Comparison of ENCODE assay signal across 17 cellular contexts in genomic region chr21:27648560-27648959, GRCh38.
A peak's percentile ranks its signal among the peaks of the same experiment; 100 is the strongest.
DNase-seq lines count a peak whose midpoint lies in the region; ATAC-seq and TF ChIP-seq lines count a peak whose summit lies in the region.
"Had no signal": no experiment of that assay in that cellular context is flagged by ENCODE, and none has a peak within 500 bp of the region (broad histone marks: within the 10 kb centered on the region; RNA-seq: fewer than 3 reads in every experiment).

No MANE protein-coding gene starts in this region.

- intact Hi-C loops in upper lobe of right lung (cut with DNase I), result no loop called here

- peak overlapping the region; percentile 8 for H3K4me2 ChIP-seq in osteoblast (ENCODE audit: insufficient read depth, low read length)
- H3K4me2 ChIP-seq: neural progenitor cell had no signal

- no peaks in the 10 kb centered on the region for H3K79me2 ChIP-seq in osteoblast (ENCODE audit: insufficient read depth, low read length)

- H2AFZ ChIP-seq in osteoblast (ENCODE audit: low read length), result no peak overlapping the region
- H2AFZ ChIP-seq: neural progenitor cell had no signal

- peak; percentile 85 for DNase-seq in EH (ENCODE audit: low read depth)
- peak; percentile 85 for DNase-seq in RPMI7951 (ENCODE audit: low read depth)
- DNase-seq in epithelial cell of prostate (ENCODE audit: low read depth, low spot score), result peak; percentile 69
- peak; percentile 21 for DNase-seq in osteoblast (ENCODE audit: insufficient read length, low spot score, missing footprints)
- DNase-seq in upper lobe of right lung, result no peak
- no peak for DNase-seq in kidney glomerular epithelial cell (lab: John Stamatoyannopoulos, UW)
- no peak for DNase-seq in H7
- DNase-seq: activated CD4-positive, CD25-positive, alpha-beta regulatory T cell treated with anti-CD3 and anti-CD28 coated beads, Interleukin-2, amount 50 U/mL, for 72 hours; activated T-cell treated with anti-CD3 and anti-CD28 coated beads, Interleukin-2, amount 50 U/mL, for 4 hours; body of pancreas; CD4-positive, CD25-positive, alpha-beta regulatory T cell; left colon; NCI-H1436 treated with DMSO at 0.1 percent for 48 hours; NCI-H69; stimulated activated CD4-positive, alpha-beta T cell treated with anti-CD3 and anti-CD28 coated beads, Interleukin-15, amount 100 ng/mL, for 24 hours had no signal

- H4K20me1 ChIP-seq in osteoblast (ENCODE audit: insufficient read depth, low read length), result no peaks in the 10 kb centered on the region

- H3K9me3 ChIP-seq in osteoblast (ENCODE audit: low read depth, low read length), result no peaks in the 10 kb centered on the region
- no peaks in the 10 kb centered on the region for H3K9me3 ChIP-seq in upper lobe of right lung
- H3K9me3 ChIP-seq: body of pancreas had no signal

- H3K4me3 ChIP-seq in osteoblast (ENCODE audit: insufficient read depth, low read length) (no peak overlapping the region), upper lobe of right lung (no peak overlapping the region), H7 (ENCODE audit: insufficient read depth, low read depth, low read length) (no peak overlapping the region)
- H3K4me3 ChIP-seq: body of pancreas, neural progenitor cell had no signal

- peak overlapping the region; percentile 95 for H3K27ac ChIP-seq in epithelial cell of prostate
- peak overlapping the region; percentile 93 for H3K27ac ChIP-seq in osteoblast (ENCODE audit: low read depth, low read length)
- H3K27ac ChIP-seq in upper lobe of right lung, result no peak overlapping the region
- H3K27ac ChIP-seq: body of pancreas, neural progenitor cell had no signal

- H3K4me1 ChIP-seq in osteoblast (ENCODE audit: insufficient read depth, low read length) (peaks cover 38% of the 10 kb centered on the region), upper lobe of right lung (no peaks in the 10 kb centered on the region)
- H3K4me1 ChIP-seq: body of pancreas, neural progenitor cell had no signal

- ATAC-seq in upper lobe of right lung, result no peak
- no peak for ATAC-seq in GM19023 (IDR thresholded peaks at IDR 0.05; ENCODE audit: unreplicated experiment)
- ATAC-seq: activated T-cell treated with anti-CD3 and anti-CD28 coated beads, Interleukin-2, amount 50 U/mL, for 4 hours; body of pancreas; left colon had no signal

- H3K27me3 ChIP-seq in osteoblast (ENCODE audit: insufficient read depth, low read length), result no peaks in the 10 kb centered on the region
- H3K27me3 ChIP-seq in upper lobe of right lung, result no peaks in the 10 kb centered on the region
- no peaks in the 10 kb centered on the region for H3K27me3 ChIP-seq in H7 (ENCODE audit: control insufficient read depth, insufficient read depth, low read length)
- H3K27me3 ChIP-seq: body of pancreas, neural progenitor cell had no signal

- H3K36me3 ChIP-seq in osteoblast (ENCODE audit: insufficient read depth, low read length), result no peaks in the 10 kb centered on the region
- no peaks in the 10 kb centered on the region for H3K36me3 ChIP-seq in upper lobe of right lung
- H3K36me3 ChIP-seq in H7 (replicated peaks; ENCODE audit: control insufficient read depth, insufficient read depth, low read length), result no peaks in the 10 kb centered on the region
- H3K36me3 ChIP-seq: neural progenitor cell had no signal

- TF ChIP-seq CTCF in osteoblast (IDR thresholded peaks at IDR 0.05; ENCODE audit: extremely low read depth, low read depth, low read length) (no peak), upper lobe of right lung (IDR thresholded peaks at IDR 0.05) (no peak)

Comparison
In these comparisons a context has a peak if more than half of its experiments do, and no peak if none do; other contexts are left out.
1. DNase-seq: peak in EH (single experiment), RPMI7951 (single experiment), epithelial cell of prostate (single experiment) and osteoblast (single experiment); none in upper lobe of right lung (single experiment), kidney glomerular epithelial cell (single experiment) and H7 (single experiment).